ENCODE assay signal across 8 cellular contexts in the genomic region with DNA sequence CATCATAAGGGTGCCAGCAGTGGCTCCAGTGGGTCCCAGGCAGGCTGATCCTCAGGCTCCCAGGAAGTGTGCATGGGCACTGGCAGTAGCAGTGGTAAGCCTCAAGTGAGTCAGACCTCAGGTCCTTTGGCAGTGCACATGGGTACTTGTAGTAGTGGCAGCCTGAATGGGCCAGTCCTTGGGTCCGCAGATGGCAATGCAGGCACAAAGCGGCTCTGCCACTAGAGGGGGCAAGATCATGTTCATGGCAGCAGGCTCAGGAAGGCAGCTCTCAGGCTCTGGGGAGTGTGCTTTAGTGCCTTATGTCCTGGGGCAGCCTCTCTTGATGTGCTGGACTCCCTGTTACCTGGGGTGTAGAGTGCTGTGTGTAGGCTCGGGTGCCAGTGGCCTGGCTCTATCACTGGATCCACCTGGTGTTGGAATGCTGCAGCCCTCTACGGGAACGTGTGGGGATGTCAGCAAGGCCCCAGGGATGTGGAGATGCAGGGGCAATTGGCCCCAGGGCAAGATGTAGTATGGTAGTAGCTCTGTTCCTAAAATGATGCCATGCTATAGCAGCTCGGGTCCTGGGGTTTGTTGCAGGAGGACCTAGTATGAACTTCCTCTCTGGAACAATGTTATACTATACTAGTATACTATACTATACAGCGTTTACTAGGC. TPM values are rescaled to one million over a fixed set of nuclear protein-coding genes. Genes with fewer than 3 reads are reported as not detected.
DNase-seq lines count a peak whose midpoint lies in the region; ATAC-seq and TF ChIP-seq lines count a peak whose summit lies in the region.

No MANE protein-coding gene starts in this region.

- 65 to 88% methylated on average over 3 to 5 of the region's 7 CpGs for WGBS in thyroid gland, 2 donors

- no peaks in the 10 kb centered on the region for H3K4me1 Mint-ChIP-seq in endothelial cell (ENCODE audit: unreplicated experiment)
- peaks cover 0 to 9% (median 1%) of the 10 kb centered on the region in 4 donors for H3K4me1 Mint-ChIP-seq in naive thymus-derived CD8-positive, alpha-beta T cell

- H3K36me3 ChIP-seq in thyroid gland = no peaks in the 10 kb centered on the region

- no peak overlapping the region for H3K27ac Mint-ChIP-seq in endothelial cell (ENCODE audit: unreplicated experiment)
- H3K27ac Mint-ChIP-seq in naive thymus-derived CD8-positive, alpha-beta T cell = no peak overlapping the region

- intact Hi-C loops in thyroid gland (cut with DNase I) = no loop called here

- no peak overlapping the region for H3K4me3 Mint-ChIP-seq in endothelial cell (ENCODE audit: unreplicated experiment)
- no peak overlapping the region for H3K4me3 Mint-ChIP-seq in naive thymus-derived CD8-positive, alpha-beta T cell

- H3K27ac ChIP-seq in thyroid gland = no peak overlapping the region

- DNase-seq in AML-193 (lab: John Stamatoyannopoulos, UW) = peak; percentile 70 to 73
- DNase-seq in NCI-H526 (lab: John Stamatoyannopoulos, UW) = peak; percentile 43 to 79
- peak; percentile 61 for DNase-seq in activated CD4-positive, alpha-beta T cell treated with anti-CD3 and anti-CD28 coated beads, Interleukin-2, amount 50 U/mL, for 1 hour
- DNase-seq in endothelial cell (ENCODE audit: low spot score) = peak; percentile 87
- DNase-seq in naive thymus-derived CD8-positive, alpha-beta T cell = peak in 8 of 10 donors; percentile 19 to 66 (median 32)
- DNase-seq in thyroid gland = peak; percentile 56 to 63

- POLR2A ChIA-PET in naive thymus-derived CD8-positive, alpha-beta T cell (lab: Charles Lee) = no interaction called here

- no peaks in the 10 kb centered on the region for H3K4me1 ChIP-seq in thyroid gland

- no peaks in the 10 kb centered on the region for H3K27me3 Mint-ChIP-seq in endothelial cell (ENCODE audit: unreplicated experiment)
- no peaks in the 10 kb centered on the region for H3K27me3 Mint-ChIP-seq in naive thymus-derived CD8-positive, alpha-beta T cell

- ATAC-seq in GM21723 (IDR thresholded peaks at IDR 0.05; ENCODE audit: unreplicated experiment) = peak; percentile 60
- peak; percentile 43 to 49 for ATAC-seq in naive thymus-derived CD8-positive, alpha-beta T cell
- ATAC-seq in GM18861 (IDR thresholded peaks at IDR 0.05; ENCODE audit: unreplicated experiment) = no peak

- no peak for TF ChIP-seq POLR2A in thyroid gland (IDR thresholded peaks at IDR 0.05)

- no peaks in the 10 kb centered on the region for H3K9me3 ChIP-seq in thyroid gland

- no peaks in the 10 kb centered on the region for H3K36me3 Mint-ChIP-seq in endothelial cell (ENCODE audit: low read depth, unreplicated experiment)
- peaks cover 5 to 44% (median 12%) of the 10 kb centered on the region in 3 donors for H3K36me3 Mint-ChIP-seq in naive thymus-derived CD8-positive, alpha-beta T cell

- H3K4me3 ChIP-seq in thyroid gland (replicated peaks in 1 of 3) = no peak overlapping the region

- H3K9me3 Mint-ChIP-seq in endothelial cell (ENCODE audit: unreplicated experiment) = no peaks in the 10 kb centered on the region
- H3K9me3 Mint-ChIP-seq in naive thymus-derived CD8-positive, alpha-beta T cell = no peaks in the 10 kb centered on the region

- TF ChIP-seq CTCF in endothelial cell (IDR thresholded peaks at IDR 0.05; ENCODE audit: unreplicated experiment) = peak; percentile 79
- peak in 4 of 6 experiments; percentile 15 to 49 (median 33) for TF ChIP-seq CTCF in thyroid gland (IDR thresholded peaks at IDR 0.05)

- no peaks in the 10 kb centered on the region for H3K27me3 ChIP-seq in thyroid gland

RNA-seq across cellular contexts. Expression of a gene that starts 11.0 kb away (rescaled TPM):
- total RNA-seq in endothelial cell (ENCODE audit: unreplicated experiment) (10.3 TPM), thyroid gland (1 to 10 TPM in 3 of 4 donors, not detected in 1; 1.2 to 1.7 (median 1.6) TPM)
- total RNA-seq in naive thymus-derived CD8-positive, alpha-beta T cell = 10 to 100 TPM; 11.2 to 15.5 TPM
- polyA plus RNA-seq in naive thymus-derived CD8-positive, alpha-beta T cell = 10 to 100 TPM in 2 of 3 donors, 1 to 10 TPM in 1; 7.9 to 15.7 (median 14.8) TPM

RNA-seq across cellular contexts. Expression of a gene that starts 31.4 kb away (rescaled TPM):
- total RNA-seq in endothelial cell (ENCODE audit: unreplicated experiment) = 7.1 TPM
- total RNA-seq in naive thymus-derived CD8-positive, alpha-beta T cell = 1 to 10 TPM; 2.1 to 3.8 TPM
- 1 to 10 TPM; 1.2 to 3.1 (median 1.8) TPM for polyA plus RNA-seq in naive thymus-derived CD8-positive, alpha-beta T cell
- 10 to 100 TPM; 22.2 to 31.4 (median 25.3) TPM for total RNA-seq in thyroid gland

RNA-seq across cellular contexts. Expression of a gene that starts 31.5 kb away (rescaled TPM):
- total RNA-seq in endothelial cell (ENCODE audit: unreplicated experiment) = 2.4 TPM
- 1 to 10 TPM in 1 of 2 experiments, under 1 TPM in 1; 0.60 to 1.4 TPM for total RNA-seq in naive thymus-derived CD8-positive, alpha-beta T cell
- polyA plus RNA-seq in naive thymus-derived CD8-positive, alpha-beta T cell = under 1 TPM; 0.41 to 0.61 (median 0.51) TPM
- 1 to 10 TPM in 3 of 4 donors, under 1 TPM in 1; 0.78 to 3.6 (median 1.8) TPM for total RNA-seq in thyroid gland

RNA-seq across cellular contexts. Expression of a gene that starts 33.2 kb away (rescaled TPM):
- 32.2 TPM for total RNA-seq in endothelial cell (ENCODE audit: unreplicated experiment)
- 10 to 100 TPM; 82.5 to 83.3 TPM for total RNA-seq in naive thymus-derived CD8-positive, alpha-beta T cell
- 10 to 100 TPM; 63.8 to 74.2 (median 69.4) TPM for polyA plus RNA-seq in naive thymus-derived CD8-positive, alpha-beta T cell
- 100 to 1,000 TPM in 1 of 4 donors, 10 to 100 TPM in 3; 76.7 to 107 (median 82.1) TPM for total RNA-seq in thyroid gland

Comparison
In these comparisons a context has a peak if more than half of its experiments do, and no peak if none do; other contexts are left out.
1. DNase-seq: peak in every context shown above with its lines; median percentile 87 in endothelial cell; 72 in AML-193; 61 in NCI-H526; 61 in activated CD4-positive, alpha-beta T cell treated with anti-CD3 and anti-CD28 coated beads, Interleukin-2, amount 50 U/mL, for 1 hour; 60 in thyroid gland; 32 in naive thymus-derived CD8-positive, alpha-beta T cell.